36 cellular contexts compared by ENCODE assay signal in the genomic region with DNA sequence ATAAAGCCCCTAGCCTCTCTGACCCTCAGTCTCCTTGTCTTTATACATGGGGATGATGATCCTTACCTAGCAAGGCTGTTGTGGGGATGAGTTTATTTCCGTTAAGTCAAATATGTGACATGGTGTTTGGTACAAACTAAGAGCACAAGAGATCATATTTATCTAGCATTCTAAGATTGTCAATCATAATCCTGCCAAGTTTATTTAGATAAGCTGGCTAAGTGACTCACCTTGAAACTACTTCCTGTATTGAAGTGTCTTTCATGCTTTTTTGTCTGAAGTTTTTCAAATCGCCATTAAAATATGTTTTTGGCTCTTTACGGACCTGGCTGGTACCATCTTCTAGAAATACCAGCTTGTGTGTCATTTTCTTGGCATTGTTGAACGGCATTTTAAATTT. TPM values are rescaled to one million over a fixed set of nuclear protein-coding genes. Genes with fewer than 3 reads are reported as not detected.
DNase-seq lines count a peak whose midpoint lies in the region; ATAC-seq, FAIRE-seq and TF ChIP-seq lines count a peak whose summit lies in the region.
"Had no signal": no experiment of that assay in that cellular context is flagged by ENCODE, and none has a peak within 500 bp of the region (broad histone marks: within the 10 kb centered on the region; RNA-seq: fewer than 3 reads in every experiment).

No MANE protein-coding gene starts in this region.

- H3K4me1 ChIP-seq in A549, result peaks cover 8% of the 10 kb centered on the region; the same call in 2 of the 3 replicates
- H3K4me1 ChIP-seq in transverse colon, result no peaks in the 10 kb centered on the region
- H3K4me1 ChIP-seq: BE2C, HAP-1, left ventricle myocardium inferior, testis had no signal

- intact Hi-C loops in activated T-helper 2 cell treated with anti-CD3 and anti-CD28 coated beads, Interferon-gamma antibody, Interleukin-2, Interleukin-4, amounts not matched to agents 10 μg/mL and 5 μg/mL and 100 μg/mL, durations not matched to agents 14 hours and 24 hours and 36 hours (cut with micrococcal nuclease), result no loop called here
- intact Hi-C loops in transverse colon (cut with DNase I; ENCODE audit: low total_unique reads), result no loop called here

- H3K4me2 ChIP-seq in A549, result peak overlapping the region; percentile 27; the same call in 2 of the 3 replicates
- H3K4me2 ChIP-seq: KMS-11 had no signal

- no peaks in the 10 kb centered on the region for H3K36me3 ChIP-seq in transverse colon

- in situ Hi-C loops in transverse colon (cut with MboI; ENCODE audit: low pct_ligation_motif_present in 1 of 4, low pct_unique_long_range_greater_than_20kb in 1 of 4, low sequenced_read_pairs in 3 of 4), result loop anchor here in 1 of 4 donors (25.0 kb wide), 1 partner anchor 183 kb away; no protein-coding TSS in a partner anchor

- peaks cover 24% of the 10 kb centered on the region for H3K4me1 Mint-ChIP-seq in HFFc6 (ENCODE audit: low read depth)
- peaks cover 16% of the 10 kb centered on the region for H3K4me1 Mint-ChIP-seq in activated T-helper 2 cell treated with anti-CD3 and anti-CD28 coated beads, Interferon-gamma antibody, Interleukin-2, Interleukin-4, amounts not matched to agents 10 μg/mL and 5 μg/mL and 100 μg/mL, durations not matched to agents 14 hours and 24 hours and 36 hours (ENCODE audit: low read depth)
- H3K4me1 Mint-ChIP-seq: immature natural killer cell, mesothelial cell of epicardium had no signal

- no peak overlapping the region for H3K4me3 Mint-ChIP-seq in HFFc6
- no peak overlapping the region for H3K4me3 Mint-ChIP-seq in activated T-helper 2 cell treated with anti-CD3 and anti-CD28 coated beads, Interferon-gamma antibody, Interleukin-2, Interleukin-4, amounts not matched to agents 10 μg/mL and 5 μg/mL and 100 μg/mL, durations not matched to agents 14 hours and 24 hours and 36 hours (ENCODE audit: low read depth)
- H3K4me3 Mint-ChIP-seq: activated T-helper 1 cell treated with anti-CD3 and anti-CD28 coated beads, Interleukin-12 subunit alpha, Interleukin-12 subunit beta, Interleukin-2, Interleukin-4 antibody, amounts not matched to agents 30 ng/mL and 10 ng/mL and 1 ng/mL, durations not matched to agents 14 hours and 24 hours and 36 hours; dendritic cell treated with granulocyte-macrophage colony-stimulating factor and Interleukin-4, amounts not matched to agents 40 ng/mL and 50 ng/mL, for 4 days; immature natural killer cell; mesothelial cell of epicardium; naive thymus-derived CD4-positive, alpha-beta T cell had no signal

- H3K36me3 Mint-ChIP-seq in HFFc6 (ENCODE audit: low read depth), result peaks cover 26% of the 10 kb centered on the region
- H3K36me3 Mint-ChIP-seq in activated T-helper 2 cell treated with anti-CD3 and anti-CD28 coated beads, Interferon-gamma antibody, Interleukin-2, Interleukin-4, amounts not matched to agents 10 μg/mL and 5 μg/mL and 100 μg/mL, durations not matched to agents 14 hours and 24 hours and 36 hours (ENCODE audit: low read depth), result peaks cover 60% of the 10 kb centered on the region

- TF ChIP-seq POLR2A in A549 (IDR thresholded peaks at IDR 0.05; ENCODE audit: low read length) (no peak), transverse colon (IDR thresholded peaks at IDR 0.05) (no peak)

- H3K4me3 ChIP-seq in A549, result no peak overlapping the region
- H3K4me3 ChIP-seq in transverse colon, result no peak overlapping the region
- H3K4me3 ChIP-seq: HAP-1, left ventricle myocardium inferior, testis had no signal

- peak overlapping the region; percentile 29; the same call in 1 of the 2 replicates for H3K27ac Mint-ChIP-seq in HFFc6
- peak overlapping the region; percentile 22 for H3K27ac Mint-ChIP-seq in activated T-helper 2 cell treated with anti-CD3 and anti-CD28 coated beads, Interferon-gamma antibody, Interleukin-2, Interleukin-4, amounts not matched to agents 10 μg/mL and 5 μg/mL and 100 μg/mL, durations not matched to agents 14 hours and 24 hours and 36 hours
- H3K27ac Mint-ChIP-seq: activated naive CD4-positive, alpha-beta T cell treated with anti-CD3 and anti-CD28 coated beads, Interleukin-2, amount 50 U/mL, for 72 hours; activated T-helper 1 cell treated with anti-CD3 and anti-CD28 coated beads, Interleukin-12 subunit alpha, Interleukin-12 subunit beta, Interleukin-2, Interleukin-4 antibody, amounts not matched to agents 30 ng/mL and 10 ng/mL and 1 ng/mL, durations not matched to agents 14 hours and 24 hours and 36 hours; dendritic cell treated with granulocyte-macrophage colony-stimulating factor and Interleukin-4, amounts not matched to agents 40 ng/mL and 50 ng/mL, for 4 days; immature natural killer cell; mesothelial cell of epicardium had no signal

- H3K27me3 Mint-ChIP-seq in HFFc6 (ENCODE audit: insufficient read depth), result no peaks in the 10 kb centered on the region
- H3K27me3 Mint-ChIP-seq in activated T-helper 2 cell treated with anti-CD3 and anti-CD28 coated beads, Interferon-gamma antibody, Interleukin-2, Interleukin-4, amounts not matched to agents 10 μg/mL and 5 μg/mL and 100 μg/mL, durations not matched to agents 14 hours and 24 hours and 36 hours (ENCODE audit: low read depth), result no peaks in the 10 kb centered on the region
- H3K27me3 Mint-ChIP-seq: dendritic cell treated with granulocyte-macrophage colony-stimulating factor and Interleukin-4, amounts not matched to agents 40 ng/mL and 50 ng/mL, for 4 days; naive thymus-derived CD4-positive, alpha-beta T cell had no signal

- POLR2A ChIA-PET in A549 (lab: Yijun Ruan, JAX), result no interaction called here

- ATAC-seq in A549, result no peak
- ATAC-seq: activated naive CD4-positive, alpha-beta T cell treated with anti-CD3 and anti-CD28 coated beads, Interleukin-2, amount 50 U/mL, for 72 hours; naive thymus-derived CD4-positive, alpha-beta T cell; stimulated activated naive CD8-positive, alpha-beta T cell treated with anti-CD3 and anti-CD28 coated beads, Interleukin-15, Interleukin-2, amounts not matched to agents 100 U/mL and 50 U/mL, for 24 hours had no signal

- TF ChIP-seq CTCF in A549 (IDR thresholded peaks at IDR 0.05) (no peak), HFFc6 (IDR thresholded peaks at IDR 0.05) (no peak), transverse colon (IDR thresholded peaks at IDR 0.05) (no peak)

- TF ChIP-seq RAD21 in A549 (conservative IDR thresholded peaks at IDR 0.05 in 1 of 2, IDR thresholded peaks at IDR 0.05 in 1 of 2), result no peak

- no peak for FAIRE-seq in A549 (lab: Jason Lieb, UNC)
- FAIRE-seq: endometrium had no signal

- TF ChIP-seq EP300 in A549 (IDR thresholded peaks at IDR 0.05) (no peak), transverse colon (IDR thresholded peaks at IDR 0.05; ENCODE audit: low read depth) (no peak)

- CTCF ChIA-PET in A549 (lab: Yijun Ruan, JAX), result no interaction called here

- H3K9me3 ChIP-seq in A549, result no peaks in the 10 kb centered on the region
- no peaks in the 10 kb centered on the region for H3K9me3 ChIP-seq in transverse colon
- H3K9me3 ChIP-seq: BE2C, HAP-1, left ventricle myocardium inferior, testis had no signal

- H3K9me3 Mint-ChIP-seq in HFFc6, result no peaks in the 10 kb centered on the region
- H3K9me3 Mint-ChIP-seq in activated T-helper 2 cell treated with anti-CD3 and anti-CD28 coated beads, Interferon-gamma antibody, Interleukin-2, Interleukin-4, amounts not matched to agents 10 μg/mL and 5 μg/mL and 100 μg/mL, durations not matched to agents 14 hours and 24 hours and 36 hours, result no peaks in the 10 kb centered on the region
- H3K9me3 Mint-ChIP-seq: activated naive CD4-positive, alpha-beta T cell treated with anti-CD3 and anti-CD28 coated beads, Interleukin-2, amount 50 U/mL, for 72 hours; activated T-helper 1 cell treated with anti-CD3 and anti-CD28 coated beads, Interleukin-12 subunit alpha, Interleukin-12 subunit beta, Interleukin-2, Interleukin-4 antibody, amounts not matched to agents 30 ng/mL and 10 ng/mL and 1 ng/mL, durations not matched to agents 14 hours and 24 hours and 36 hours; dendritic cell treated with granulocyte-macrophage colony-stimulating factor and Interleukin-4, amounts not matched to agents 40 ng/mL and 50 ng/mL, for 4 days; immature natural killer cell; naive thymus-derived CD4-positive, alpha-beta T cell had no signal

- H3K27ac ChIP-seq in A549, result peak overlapping the region in 1 of 2 experiments; percentile 48; a peak in 1 of 6 replicates
- no peak overlapping the region for H3K27ac ChIP-seq in transverse colon
- H3K27ac ChIP-seq: KMS-11, left ventricle myocardium inferior, testis, VCaP had no signal

- DNase-seq in A549 (ENCODE audit: low read depth in 1 of 2, low spot score in 1 of 2) (no peak), HFFc6 (no peak), iris pigment epithelial cell (ENCODE audit: low read depth) (peak; percentile 52), DMS153 treated with DMSO at 0.1 percent for 48 hours (lab: John Stamatoyannopoulos, UW; ENCODE audit: unreplicated experiment) (no peak), amygdala (lab: John Stamatoyannopoulos, UW) (no peak), transverse colon (no peak), HuH-7 (ENCODE audit: low spot score) (no peak)
- no peak for DNase-seq in activated T-helper 2 cell treated with anti-CD3 and anti-CD28 coated beads, Interferon-gamma antibody, Interleukin-2, Interleukin-4, amounts not matched to agents 10 μg/mL and 5 μg/mL and 100 μg/mL, durations not matched to agents 14 hours and 24 hours and 36 hours (ENCODE audit: low spot score)
- DNase-seq: ACHN; activated CD4-positive, alpha-beta T cell treated with anti-CD3 and anti-CD28 coated beads for 4 hours; aorta; BE2C; caudate nucleus; DMS79; GF-D8; hippocampal formation; immature natural killer cell; left ventricle myocardium inferior; MV-4-11; naive thymus-derived CD4-positive, alpha-beta T cell; NCI-H146; NCI-H446 treated with DMSO at 0.1 percent for 48 hours; NCI-H82; nucleus accumbens; Right ventricle myocardium superior; stimulated activated naive CD8-positive, alpha-beta T cell treated with anti-CD3 and anti-CD28 coated beads, Interleukin-15, Interleukin-2, amounts not matched to agents 100 U/mL and 50 U/mL, for 24 hours; T-helper 9 cell; testis had no signal

- 51% methylated on average over 4 of the region's 4 CpGs for WGBS in A549 (ENCODE audit: missing lambda C conversion rate)
- 69 to 73% methylated on average over 3 to 4 of the region's 4 CpGs for WGBS in transverse colon (ENCODE audit: low coverage in 1 of 2), 2 donors

- H3K27me3 ChIP-seq in transverse colon, result no peaks in the 10 kb centered on the region
- H3K27me3 ChIP-seq: BE2C, testis had no signal

TF ChIP-seq in A549, 52 proteins besides CTCF, POLR2A, EP300 and RAD21 (continues in another document):
- no peak for TF ChIP-seq ZFP36 (IDR thresholded peaks at IDR 0.05; ENCODE audit: borderline replicate concordance, partially characterized antibody)

RNA-seq across cellular contexts. Expression of a gene that starts 30.7 kb away (rescaled TPM):
- polyA plus RNA-seq in A549 (2011; rRNA removed) (10.3 and 13.1 TPM in 2 replicates), A549 (2017; fragmentation: RNase III; extraction: RNeasy Plus Mini Kit Qiagen cat#74134 plus additional on column Dnase treatment) (9.9 to 12.7 TPM (median 11.3 TPM) in 3 replicates)
- polyA plus RNA-seq in A549 (2012; cell fraction: cytosol; rRNA removed), result 4.7 and 5.4 TPM in 2 replicates
- polyA plus RNA-seq in A549 (2012; cell fraction: nucleus; rRNA removed), result 4.7 and 5.4 TPM in 2 replicates
- polyA minus RNA-seq in A549 (2011; rRNA and poly(A)+ RNA removed), result 8.7 and 9.0 TPM in 2 replicates
- total RNA-seq in HFFc6 (2021; fragmentation: NEBNext Ultra II Directional; extraction: Animal tissue kit (Norgen Biotek cat#: 25700)), result 10 to 100 TPM; 26.9 to 30.5 (median 28.7) TPM
- 28.1 and 28.6 TPM in 2 replicates for total RNA-seq in activated T-helper 2 cell treated with anti-CD3 and anti-CD28 coated beads, Interferon-gamma antibody, Interleukin-2, Interleukin-4, amounts not matched to agents 10 μg/mL and 5 μg/mL and 100 μg/mL, durations not matched to agents 14 hours and 24 hours and 36 hours
- total RNA-seq in transverse colon, result 10 to 100 TPM in 1 of 4 donors, 1 to 10 TPM in 3; 2.2 to 10.9 (median 5.2) TPM
